ENCODE assay signal across 9 cellular contexts in genomic region chr12:3342051-3342450, GRCh38.
A peak's percentile ranks its signal among the peaks of the same experiment; 100 is the strongest.
DNase-seq lines count a peak whose midpoint lies in the region; ATAC-seq and TF ChIP-seq lines count a peak whose summit lies in the region.
"Had no signal": no experiment of that assay in that cellular context is flagged by ENCODE, and none has a peak within 500 bp of the region (broad histone marks: within the 10 kb centered on the region; RNA-seq: fewer than 3 reads in every experiment).

No MANE protein-coding gene starts in this region.

- H3K27me3 ChIP-seq in dorsolateral prefrontal cortex: no peaks in the 10 kb centered on the region

- TF ChIP-seq CTCF in GM12865 (IDR thresholded peaks at IDR 0.05; ENCODE audit: insufficient read depth, low read depth, low read length, missing control alignments) (peak; percentile 25), dorsolateral prefrontal cortex (IDR thresholded peaks at IDR 0.05 in 54 of 56, conservative IDR thresholded peaks at IDR 0.05 in 2 of 56; ENCODE audit: low read depth in 1 of 56, partially characterized antibody in 56 of 56) (peak in 55 of 56 donors; percentile 19 to 75 (median 61))

- H3K4me3 ChIP-seq in GM12865 (ENCODE audit: low read depth, low read length) (no peak overlapping the region), dorsolateral prefrontal cortex (peak overlapping the region in 1 of 59 donors; percentile 8)
- H3K4me3 ChIP-seq: lung had no signal

- no peak for ATAC-seq in esophagus mucosa
- ATAC-seq in HG02623 (IDR thresholded peaks at IDR 0.05; ENCODE audit: unreplicated experiment): no peak

- intact Hi-C loops in dorsolateral prefrontal cortex (cut with DNase I): no loop called here

- DNase-seq in GM12865 (ENCODE audit: low read depth): peak; percentile 6
- peak; percentile 63 for DNase-seq in NCI-H345 (lab: John Stamatoyannopoulos, UW)
- peak in 9 of 10 donors; percentile 50 to 85 (median 77) for DNase-seq in dorsolateral prefrontal cortex
- DNase-seq in midbrain (lab: John Stamatoyannopoulos, UW): peak; percentile 51
- DNase-seq in ureter (ENCODE audit: low spot score): no peak
- no peak for DNase-seq in activated CD8-positive, alpha-beta memory T cell treated with anti-CD3 and anti-CD28 coated beads for 24 hours

- H3K27ac ChIP-seq in dorsolateral prefrontal cortex: peak overlapping the region in 14 of 59 donors; percentile 7 to 60 (median 33)

Comparison
In these comparisons a context has a peak if more than half of its experiments do, and no peak if none do; other contexts are left out.
1. DNase-seq: peak in GM12865 (single experiment), NCI-H345 (single experiment), dorsolateral prefrontal cortex (9 of 10) and midbrain (single experiment); none in ureter (single experiment) and activated CD8-positive, alpha-beta memory T cell treated with anti-CD3 and anti-CD28 coated beads for 24 hours (single experiment).